In genomic region chr2:6877402-6878305, GRCh38 we compare ENCODE assay signal across 8 cellular contexts. TPM values are rescaled to one million over a fixed set of nuclear protein-coding genes. Genes with fewer than 3 reads are reported as not detected.
DNase-seq lines count a peak whose midpoint lies in the region; ATAC-seq and TF ChIP-seq lines count a peak whose summit lies in the region.

Gene RSAD2, plus strand, starts transcription at chr2:6877777. Its CDS starts 24 bp downstream, at chr2:6877801.

- H3K36me3 Mint-ChIP-seq in activated T-cell treated with anti-CD3 and anti-CD28 coated beads, Interleukin-2, amount 50 U/mL, for 24 hours (ENCODE audit: low read depth): peaks cover 5% of the 10 kb centered on the region

- H3K27me3 Mint-ChIP-seq in activated T-cell treated with anti-CD3 and anti-CD28 coated beads, Interleukin-2, amount 50 U/mL, for 24 hours: no peaks in the 10 kb centered on the region

- peaks cover 0 to 8% (median 0%) of the 10 kb centered on the region in 8 donors for H3K9me3 ChIP-seq in spleen

- H3K4me1 ChIP-seq in spleen: peaks cover 17 to 74% (median 44%) of the 10 kb centered on the region in 6 donors

- WGBS in spleen, 5 donors: 13 to 21% (median 15%) methylated on average over 9 to 10 of the region's 10 CpGs

- H3K36me3 ChIP-seq in spleen: no peaks in the 10 kb centered on the region

- DNase-seq in stimulated activated CD4-positive, alpha-beta T cell treated with anti-CD3 and anti-CD28 coated beads, Interleukin-1b, Interleukin-23, amount 100 ng/mL, for 48 hours: peak; percentile 10
- no peak for DNase-seq in stimulated activated CD4-positive, alpha-beta T cell treated with anti-CD3 and anti-CD28 coated beads, Interleukin-12 subunit alpha, Interleukin-12 subunit beta, amount 100 ng/mL, for 4 hours
- peak; percentile 63 for DNase-seq in NCI-H2029 (lab: John Stamatoyannopoulos, UW)
- DNase-seq in activated T-cell treated with anti-CD3 and anti-CD28 coated beads, Interleukin-2, amount 50 U/mL, for 24 hours: peak; percentile 40
- DNase-seq in glomerular visceral epithelial cell (ENCODE audit: extremely low spot score): peak; percentile 27
- DNase-seq in spleen: peak; percentile 76
- no peak for DNase-seq in DMS114 treated with DMSO at 0.1 percent for 48 hours (lab: John Stamatoyannopoulos, UW; ENCODE audit: unreplicated experiment)

- H3K9me3 Mint-ChIP-seq in activated T-cell treated with anti-CD3 and anti-CD28 coated beads, Interleukin-2, amount 50 U/mL, for 24 hours: peaks cover 4% of the 10 kb centered on the region

- H3K4me1 Mint-ChIP-seq in activated T-cell treated with anti-CD3 and anti-CD28 coated beads, Interleukin-2, amount 50 U/mL, for 24 hours (ENCODE audit: low read depth): peaks cover 78% of the 10 kb centered on the region

- peak within 1 kb of the TSS; percentile 76 for H3K27ac Mint-ChIP-seq in activated T-cell treated with anti-CD3 and anti-CD28 coated beads, Interleukin-2, amount 50 U/mL, for 24 hours

- no peak for TF ChIP-seq POLR2A in spleen (IDR thresholded peaks at IDR 0.05)

- H3K27me3 ChIP-seq in spleen (replicated peaks in 1 of 7): no peaks in the 10 kb centered on the region

- peak within 1 kb of the TSS; percentile 26 to 69 (median 50) for H3K4me3 ChIP-seq in spleen

- intact Hi-C loops in spleen (cut with DNase I; ENCODE audit: low total_unique reads): no loop called here

- H3K27ac ChIP-seq in spleen: peak within 1 kb of the TSS; percentile 26 to 81 (median 68)

- ATAC-seq in HG02884 (IDR thresholded peaks at IDR 0.05; ENCODE audit: unreplicated experiment): peak; percentile 77

- H3K4me3 Mint-ChIP-seq in activated T-cell treated with anti-CD3 and anti-CD28 coated beads, Interleukin-2, amount 50 U/mL, for 24 hours: peak within 1 kb of the TSS; percentile 71

- no peak for TF ChIP-seq CTCF in spleen (IDR thresholded peaks at IDR 0.05 in 8 of 11, conservative IDR thresholded peaks at IDR 0.05 in 3 of 11)

RNA-seq across cellular contexts. Expression of gene RSAD2, which starts in this region (rescaled TPM):
- total RNA-seq in spleen: 10 to 100 TPM in 5 of 7 donors, 1 to 10 TPM in 2; 6.2 to 18.6 (median 12.0) TPM
- 1 to 10 TPM; 2.1 to 4.7 (median 3.1) TPM for polyA plus RNA-seq in spleen

Comparison
In these comparisons a context has a peak if more than half of its experiments do, and no peak if none do; other contexts are left out.
1. DNase-seq: peak in stimulated activated CD4-positive, alpha-beta T cell treated with anti-CD3 and anti-CD28 coated beads, Interleukin-1b, Interleukin-23, amount 100 ng/mL, for 48 hours (single experiment), NCI-H2029 (single experiment), activated T-cell treated with anti-CD3 and anti-CD28 coated beads, Interleukin-2, amount 50 U/mL, for 24 hours (single experiment), glomerular visceral epithelial cell (single experiment) and spleen (single experiment); none in stimulated activated CD4-positive, alpha-beta T cell treated with anti-CD3 and anti-CD28 coated beads, Interleukin-12 subunit alpha, Interleukin-12 subunit beta, amount 100 ng/mL, for 4 hours (single experiment) and DMS114 treated with DMSO at 0.1 percent for 48 hours (single experiment).